1 cellular context compared by ENCODE assay signal in genomic region chr15:43177147-43177546, GRCh38.
TF ChIP-seq lines count a peak whose summit lies in the region.

No MANE protein-coding gene starts in this region.

TF ChIP-seq in HEK293, 187 proteins besides CTCF, POLR2A, EP300 and RAD21:
- TF ChIP-seq SCRT2 (tag by site-specific recombination; IDR thresholded peaks at IDR 0.05) (peak; percentile 90), SCRT1 (tag by site-specific recombination; IDR thresholded peaks at IDR 0.05; ENCODE audit: borderline replicate concordance) (0 out of 2 replicates have a peak, but pooled peaks have one; percentile 58)
